Comparison of ENCODE assay signal across 8 cellular contexts in the genomic region with DNA sequence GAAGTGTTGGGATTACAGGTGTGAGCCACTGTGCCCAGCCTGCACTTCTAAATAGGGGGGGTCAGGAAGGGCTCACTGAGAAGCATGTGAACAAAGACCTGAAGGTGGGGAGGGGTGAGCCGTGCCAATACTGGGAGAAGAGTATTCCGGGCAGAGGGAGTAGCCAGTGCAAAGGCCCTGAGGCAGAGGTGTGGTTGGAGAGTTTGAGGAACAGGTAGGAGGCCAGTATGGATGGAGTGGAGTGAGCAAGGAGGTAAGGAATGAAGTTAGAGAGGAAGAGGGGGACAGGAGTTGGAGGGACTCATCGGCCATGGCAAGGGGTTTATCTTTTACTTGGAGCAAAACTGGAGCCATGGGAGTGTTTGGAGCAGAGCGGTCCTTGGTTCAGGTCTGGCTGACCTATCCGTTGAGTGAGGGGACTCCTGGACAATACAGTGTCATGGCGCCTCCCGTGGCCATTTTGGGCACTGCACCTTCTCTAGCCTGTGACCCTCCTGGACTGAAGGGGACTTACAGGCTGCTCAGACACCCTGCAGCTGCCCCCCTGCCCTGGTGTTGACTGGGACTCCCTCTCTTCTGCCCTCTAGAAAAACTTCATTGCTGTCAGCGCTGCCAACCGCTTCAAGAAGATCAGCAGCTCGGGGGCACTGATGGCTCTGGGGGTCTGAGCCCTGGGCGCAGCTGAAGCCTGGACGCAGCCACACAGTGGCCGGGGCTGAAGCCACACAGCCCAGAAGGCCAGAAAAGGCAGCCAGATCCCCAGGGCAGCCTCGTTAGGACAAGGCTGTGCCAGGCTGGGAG. TPM values are rescaled to one million over a fixed set of nuclear protein-coding genes. Genes with fewer than 3 reads are reported as not detected.
DNase-seq lines count a peak whose midpoint lies in the region; ATAC-seq lines count a peak whose summit lies in the region.

No MANE protein-coding gene starts in this region.

- intact Hi-C loops in Right ventricle myocardium superior (cut with DNase I): no loop called here
- intact Hi-C loops in cardiac septum (cut with DNase I): loop anchor here (10.0 kb wide), 1 partner anchor 169 kb away; no protein-coding TSS in a partner anchor
- intact Hi-C loops in sciatic nerve (cut with DNase I): no loop called here

- peak; percentile 80 for DNase-seq in Right ventricle myocardium superior
- no peak for DNase-seq in cardiac septum (ENCODE audit: low spot score)
- DNase-seq in OCI-M2 (lab: John Stamatoyannopoulos, UW; ENCODE audit: unreplicated experiment): peak; percentile 60
- peak; percentile 20 for DNase-seq in activated T-helper 1 cell treated with Interleukin-2 at 50 U/mL for 16 hours (ENCODE audit: low read depth)
- DNase-seq in glomerular visceral epithelial cell (ENCODE audit: extremely low spot score): peak; percentile 65
- DNase-seq in sciatic nerve (ENCODE audit: low spot score): peak; percentile 84
- DNase-seq in NCI-H226: no peak
- DNase-seq in HPDE6-E6E7 (ENCODE audit: extremely low spot score): no peak

- ATAC-seq in Right ventricle myocardium superior (ENCODE audit: poor library complexity) (peak; percentile 50), sciatic nerve (peak; percentile 47)

RNA-seq across cellular contexts. Expression of a gene that starts 12.1 kb away (rescaled TPM):
- 0.62 TPM for total RNA-seq in Right ventricle myocardium superior
- total RNA-seq in cardiac septum: 6.1 TPM
- 25.0 TPM for total RNA-seq in sciatic nerve

RNA-seq across cellular contexts. Expression of a gene that starts 14.2 kb away (rescaled TPM):
- total RNA-seq in Right ventricle myocardium superior: 0.19 TPM
- total RNA-seq in cardiac septum: 0.11 TPM
- 0.27 TPM for total RNA-seq in sciatic nerve

RNA-seq across cellular contexts. Expression of a gene that starts 37.0 kb away (rescaled TPM):
- total RNA-seq in Right ventricle myocardium superior (2.5 TPM), cardiac septum (3.4 TPM), sciatic nerve (49.5 TPM)

RNA-seq across cellular contexts. Expression of a gene that starts 37.1 kb away (rescaled TPM):
- total RNA-seq in Right ventricle myocardium superior: not detected
- total RNA-seq in cardiac septum: not detected
- total RNA-seq in sciatic nerve: 7.1 TPM

Comparison
In these comparisons a context has a peak if more than half of its experiments do, and no peak if none do; other contexts are left out.
1. DNase-seq: peak in Right ventricle myocardium superior (single experiment), OCI-M2 (single experiment), activated T-helper 1 cell treated with Interleukin-2 at 50 U/mL for 16 hours (single experiment), glomerular visceral epithelial cell (single experiment) and sciatic nerve (single experiment); none in cardiac septum (single experiment), NCI-H226 (single experiment) and HPDE6-E6E7 (single experiment).
2. RNA of a gene that starts 37.0 kb away (total RNA-seq): 49.5 TPM in sciatic nerve (single experiment); 3.4 TPM in cardiac septum (single experiment) and 2.5 TPM in Right ventricle myocardium superior (single experiment); every median in the first group is over 10 times any median in the second.